Comparison of ENCODE assay signal across 10 cellular contexts in the genomic region with DNA sequence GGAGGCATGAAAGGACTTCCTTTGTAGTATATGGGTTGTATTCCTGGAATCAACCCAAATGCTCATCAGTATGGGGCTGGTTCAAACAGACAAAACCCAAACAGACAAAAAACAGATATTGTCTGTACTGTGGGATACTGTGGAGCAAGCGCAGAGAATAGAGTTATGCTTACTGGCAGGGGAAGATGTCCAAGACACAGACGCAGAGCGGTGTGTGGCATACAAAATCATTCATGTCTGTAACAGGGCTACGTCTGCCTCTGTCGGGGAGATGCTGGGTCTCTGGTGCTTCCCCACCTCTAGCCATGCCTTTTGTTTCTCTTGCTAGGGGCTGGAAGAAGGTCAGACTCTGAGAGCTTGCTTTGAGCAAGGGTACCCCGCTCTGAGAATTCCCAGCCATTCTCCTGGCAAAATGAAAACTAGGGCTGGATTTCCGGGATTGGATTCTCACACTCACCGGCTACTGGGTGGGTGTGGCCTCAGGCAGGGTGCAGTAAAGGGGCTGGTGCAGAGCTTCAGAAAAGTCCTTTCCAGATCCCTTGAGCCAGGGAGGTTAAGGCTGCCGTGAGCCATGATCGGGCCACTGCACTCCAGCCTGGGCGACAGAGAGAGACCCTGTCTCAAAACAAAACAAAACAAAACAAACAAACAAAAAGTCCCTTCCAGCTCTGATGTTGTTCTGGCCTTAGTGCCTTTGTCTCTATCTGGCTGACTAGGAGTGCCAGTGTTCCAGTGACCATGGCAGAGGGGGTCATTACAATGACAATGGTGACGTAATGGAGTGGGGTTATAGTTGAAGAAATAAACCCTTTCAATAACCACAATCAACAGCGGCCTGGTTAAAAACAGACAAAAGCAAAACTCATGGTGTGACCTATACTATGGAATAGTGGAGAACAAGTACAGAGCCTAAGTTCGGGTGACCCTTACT. TPM values are rescaled to one million over a fixed set of nuclear protein-coding genes. Genes with fewer than 3 reads are reported as not detected.
A peak's percentile ranks its signal among the peaks of the same experiment; 100 is the strongest.
DNase-seq lines count a peak whose midpoint lies in the region; ATAC-seq and TF ChIP-seq lines count a peak whose summit lies in the region.
"Had no signal": no experiment of that assay in that cellular context is flagged by ENCODE, and none has a peak within 500 bp of the region (broad histone marks: within the 10 kb centered on the region; RNA-seq: fewer than 3 reads in every experiment).

No MANE protein-coding gene starts in this region.

- H3K27me3 Mint-ChIP-seq in endothelial cell (ENCODE audit: unreplicated experiment) = peaks cover 26% of the 10 kb centered on the region
- H3K27me3 Mint-ChIP-seq in neural crest cell (ENCODE audit: low read depth) = peaks cover 48% of the 10 kb centered on the region

- H3K9me3 Mint-ChIP-seq in endothelial cell (ENCODE audit: unreplicated experiment) (no peaks in the 10 kb centered on the region), neural crest cell (peaks cover 3% of the 10 kb centered on the region)

- H3K4me1 Mint-ChIP-seq in endothelial cell (ENCODE audit: unreplicated experiment) = peaks cover 9% of the 10 kb centered on the region
- peaks cover 33% of the 10 kb centered on the region for H3K4me1 Mint-ChIP-seq in neural crest cell

- DNase-seq in ELF-1 (ENCODE audit: low read depth, low spot score) (peak; percentile 80), NCI-H2227 treated with DMSO at 0.1 percent for 48 hours (lab: John Stamatoyannopoulos, UW) (peak; percentile 75), endothelial cell (ENCODE audit: low spot score) (peak; percentile 65), neural crest cell (ENCODE audit: low read depth, low spot score) (peak; percentile 74), HUDEP-2 (lab: John Stamatoyannopoulos, UW; ENCODE audit: unreplicated experiment in 76 of 76) (no peak)
- DNase-seq in activated naive CD4-positive, alpha-beta T cell treated with Interleukin-2 at 50 U/mL for 16 hours = no peak
- DNase-seq: erythroblast had no signal

- H3K4me3 Mint-ChIP-seq in endothelial cell (ENCODE audit: unreplicated experiment) (no peak overlapping the region), neural crest cell (peak overlapping the region; percentile 76)

- ATAC-seq in HG02588 (IDR thresholded peaks at IDR 0.05; ENCODE audit: unreplicated experiment) (no peak), GM18502 (IDR thresholded peaks at IDR 0.05; ENCODE audit: poor library complexity, unreplicated experiment) (no peak)
- ATAC-seq: Panc1 had no signal

- no peak for TF ChIP-seq CTCF in endothelial cell (IDR thresholded peaks at IDR 0.05; ENCODE audit: unreplicated experiment)
- TF ChIP-seq CTCF in neural crest cell (conservative IDR thresholded peaks at IDR 0.05) = no peak

- H3K27ac Mint-ChIP-seq in endothelial cell (ENCODE audit: unreplicated experiment) = no peak overlapping the region
- peak overlapping the region; percentile 23 for H3K27ac Mint-ChIP-seq in neural crest cell (ENCODE audit: unreplicated experiment)

- H3K36me3 Mint-ChIP-seq in endothelial cell (ENCODE audit: low read depth, unreplicated experiment) (no peaks in the 10 kb centered on the region), neural crest cell (ENCODE audit: low read depth) (no peaks in the 10 kb centered on the region)

RNA-seq across cellular contexts. Expression of gene ABCC8, which starts 2.9 kb away (rescaled TPM):
- not detected for total RNA-seq in endothelial cell (ENCODE audit: unreplicated experiment)
- total RNA-seq in neural crest cell = 4.6 and 6.1 TPM in 2 replicates

Comparison
In these comparisons a context has a peak if more than half of its experiments do, and no peak if none do; other contexts are left out.
1. DNase-seq: peak in ELF-1 (single experiment), NCI-H2227 treated with DMSO at 0.1 percent for 48 hours (single experiment), endothelial cell (single experiment) and neural crest cell (single experiment); none in activated naive CD4-positive, alpha-beta T cell treated with Interleukin-2 at 50 U/mL for 16 hours (single experiment) and HUDEP-2 (0 of 76).